Comparison of ENCODE assay signal across 8 cellular contexts in the genomic region with DNA sequence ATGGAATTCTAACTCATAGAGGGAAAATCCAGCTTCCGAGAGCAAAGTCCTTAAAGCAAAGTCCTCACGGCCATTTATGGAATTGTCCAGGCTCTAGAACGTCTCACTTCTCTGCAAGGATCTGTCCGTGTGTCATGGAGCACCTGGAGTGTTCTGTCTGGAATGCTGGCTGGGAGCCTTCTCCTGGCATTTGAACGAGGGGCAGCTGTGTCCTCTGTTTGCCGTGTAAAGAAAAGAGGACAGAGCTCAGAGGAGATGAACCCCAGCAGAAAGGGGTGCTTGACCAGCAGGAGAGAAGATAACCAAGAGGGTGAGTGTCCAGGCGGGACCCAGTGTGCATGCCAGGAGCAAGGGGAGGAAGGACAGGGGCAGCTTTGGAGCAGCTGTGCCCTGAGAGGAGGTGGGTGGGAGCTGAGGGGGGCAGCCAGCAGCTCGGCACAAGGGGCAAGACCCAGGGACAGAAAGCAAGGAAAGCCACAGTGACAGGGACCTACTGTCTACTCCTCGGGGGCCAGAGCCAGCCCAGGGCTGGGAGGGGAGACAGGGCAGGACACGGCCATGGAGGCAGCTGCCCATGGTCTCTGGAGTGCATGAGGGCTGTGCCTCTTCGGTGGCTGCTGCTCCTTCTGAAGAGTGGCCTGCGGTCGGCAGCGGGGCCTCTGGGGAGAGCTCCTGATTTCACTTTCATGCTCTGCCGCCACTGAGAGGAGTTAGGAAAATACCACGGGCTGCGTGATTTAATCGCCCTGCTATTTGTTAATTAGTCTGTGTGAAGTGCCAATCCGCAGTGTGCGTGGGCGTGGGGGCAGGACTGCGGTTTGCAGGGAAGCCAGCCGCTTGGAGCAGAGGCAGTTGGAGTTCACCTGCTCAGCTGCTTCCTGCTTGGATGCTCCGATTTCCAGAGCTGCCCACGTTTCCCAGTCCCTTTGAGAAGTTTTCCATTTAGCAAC.
DNase-seq lines count a peak whose midpoint lies in the region; FAIRE-seq and TF ChIP-seq lines count a peak whose summit lies in the region.

No MANE protein-coding gene starts in this region.

- H3K27ac Mint-ChIP-seq in activated T-helper 1 cell treated with anti-CD3 and anti-CD28 coated beads, Interleukin-12 subunit alpha, Interleukin-12 subunit beta, Interleukin-2, Interleukin-4 antibody, amounts not matched to agents 30 ng/mL and 10 ng/mL and 1 ng/mL, durations not matched to agents 14 hours and 24 hours and 36 hours = no peak overlapping the region

- FAIRE-seq in RCC 7860 (lab: Jason Lieb, UNC) (no peak), HTR-8/SVneo (lab: Jason Lieb, UNC) (no peak)

- DNase-seq in NCI-H1417 (lab: John Stamatoyannopoulos, UW) (peak; percentile 30 to 92 (median 53)), NCI-H1417 treated with DMSO at 0.1 percent for 48 hours (lab: John Stamatoyannopoulos, UW) (no peak), RCC 7860 (ENCODE audit: low spot score) (peak; percentile 94), fibroblast of the aortic adventitia (ENCODE audit: low read depth) (peak; percentile 13), HTR-8/SVneo (ENCODE audit: insufficient read length, low spot score) (no peak), mucosa of gallbladder (ENCODE audit: low spot score) (no peak)
- DNase-seq in stimulated activated CD4-positive, alpha-beta T cell treated with anti-CD3 and anti-CD28 coated beads, Interleukin-12 subunit alpha, Interleukin-12 subunit beta, amount 100 ng/mL, for 48 hours (ENCODE audit: low read depth in 2 of 3, low spot score in 1 of 3) = peak in 2 of 3 donors; percentile 17 to 24
- DNase-seq in activated T-helper 1 cell treated with anti-CD3 and anti-CD28 coated beads, Interleukin-12 subunit alpha, Interleukin-12 subunit beta, Interleukin-2, Interleukin-4 antibody, amounts not matched to agents 30 ng/mL and 10 ng/mL and 1 ng/mL, durations not matched to agents 14 hours and 24 hours and 36 hours (ENCODE audit: low spot score) = no peak

- peaks cover 8% of the 10 kb centered on the region for H3K9me3 Mint-ChIP-seq in activated T-helper 1 cell treated with anti-CD3 and anti-CD28 coated beads, Interleukin-12 subunit alpha, Interleukin-12 subunit beta, Interleukin-2, Interleukin-4 antibody, amounts not matched to agents 30 ng/mL and 10 ng/mL and 1 ng/mL, durations not matched to agents 14 hours and 24 hours and 36 hours

- peaks cover 20% of the 10 kb centered on the region for H3K4me1 Mint-ChIP-seq in activated T-helper 1 cell treated with anti-CD3 and anti-CD28 coated beads, Interleukin-12 subunit alpha, Interleukin-12 subunit beta, Interleukin-2, Interleukin-4 antibody, amounts not matched to agents 30 ng/mL and 10 ng/mL and 1 ng/mL, durations not matched to agents 14 hours and 24 hours and 36 hours (ENCODE audit: low read depth)

- peaks cover 10% of the 10 kb centered on the region for H3K27me3 Mint-ChIP-seq in activated T-helper 1 cell treated with anti-CD3 and anti-CD28 coated beads, Interleukin-12 subunit alpha, Interleukin-12 subunit beta, Interleukin-2, Interleukin-4 antibody, amounts not matched to agents 30 ng/mL and 10 ng/mL and 1 ng/mL, durations not matched to agents 14 hours and 24 hours and 36 hours (ENCODE audit: insufficient read depth)

- no peak for TF ChIP-seq CTCF in fibroblast of the aortic adventitia (IDR thresholded peaks at IDR 0.05; ENCODE audit: insufficient read depth, low read length)

- peaks cover 1% of the 10 kb centered on the region for H3K36me3 Mint-ChIP-seq in activated T-helper 1 cell treated with anti-CD3 and anti-CD28 coated beads, Interleukin-12 subunit alpha, Interleukin-12 subunit beta, Interleukin-2, Interleukin-4 antibody, amounts not matched to agents 30 ng/mL and 10 ng/mL and 1 ng/mL, durations not matched to agents 14 hours and 24 hours and 36 hours (ENCODE audit: low read depth)

- no peak overlapping the region for H3K4me3 Mint-ChIP-seq in activated T-helper 1 cell treated with anti-CD3 and anti-CD28 coated beads, Interleukin-12 subunit alpha, Interleukin-12 subunit beta, Interleukin-2, Interleukin-4 antibody, amounts not matched to agents 30 ng/mL and 10 ng/mL and 1 ng/mL, durations not matched to agents 14 hours and 24 hours and 36 hours

- no peak overlapping the region for H3K4me3 ChIP-seq in fibroblast of the aortic adventitia (ENCODE audit: low read depth, low read length)

- intact Hi-C loops in activated T-helper 1 cell treated with anti-CD3 and anti-CD28 coated beads, Interleukin-12 subunit alpha, Interleukin-12 subunit beta, Interleukin-2, Interleukin-4 antibody, amounts not matched to agents 30 ng/mL and 10 ng/mL and 1 ng/mL, durations not matched to agents 14 hours and 24 hours and 36 hours (cut with micrococcal nuclease) = loop anchor here (1.0 to 5.0 kb wide), 2 partner anchors 37 to 791 kb away; no protein-coding TSS in a partner anchor

Comparison
In these comparisons a context has a peak if more than half of its experiments do, and no peak if none do; other contexts are left out.
1. DNase-seq: peak in NCI-H1417 (3 of 3), RCC 7860 (single experiment), fibroblast of the aortic adventitia (single experiment) and stimulated activated CD4-positive, alpha-beta T cell treated with anti-CD3 and anti-CD28 coated beads, Interleukin-12 subunit alpha, Interleukin-12 subunit beta, amount 100 ng/mL, for 48 hours (2 of 3); none in NCI-H1417 treated with DMSO at 0.1 percent for 48 hours (single experiment), HTR-8/SVneo (single experiment), mucosa of gallbladder (single experiment) and activated T-helper 1 cell treated with anti-CD3 and anti-CD28 coated beads, Interleukin-12 subunit alpha, Interleukin-12 subunit beta, Interleukin-2, Interleukin-4 antibody, amounts not matched to agents 30 ng/mL and 10 ng/mL and 1 ng/mL, durations not matched to agents 14 hours and 24 hours and 36 hours (single experiment).